13 cellular contexts compared by ENCODE assay signal in genomic region chr22:37910863-37911262, GRCh38. TPM values are rescaled to one million over a fixed set of nuclear protein-coding genes. Genes with fewer than 3 reads are reported as not detected.
A peak's percentile ranks its signal among the peaks of the same experiment; 100 is the strongest.
DNase-seq lines count a peak whose midpoint lies in the region; ATAC-seq and TF ChIP-seq lines count a peak whose summit lies in the region.
"Had no signal": no experiment of that assay in that cellular context is flagged by ENCODE, and none has a peak within 500 bp of the region (broad histone marks: within the 10 kb centered on the region; RNA-seq: fewer than 3 reads in every experiment).

No MANE protein-coding gene starts in this region.

- peaks cover 11% of the 10 kb centered on the region for H3F3A ChIP-seq in GM23338 (replicated peaks; ENCODE audit: low read depth)

- H3K36me3 ChIP-seq in GM23338 (ENCODE audit: insufficient read depth) (no peaks in the 10 kb centered on the region), RWPE2 (ENCODE audit: low read depth) (peaks cover 86% of the 10 kb centered on the region), rectal smooth muscle tissue (ENCODE audit: control insufficient read depth, insufficient read depth, low read length) (peaks cover 12% of the 10 kb centered on the region)

- peak overlapping the region; percentile 62 for H3K4me2 ChIP-seq in GM23338

- ATAC-seq in GM23338 (peak; percentile 16), RWPE2 (ENCODE audit: low read depth) (no peak), HG02759 (IDR thresholded peaks at IDR 0.05; ENCODE audit: unreplicated experiment) (no peak)
- no peak for ATAC-seq in natural killer cell treated with Interleukin-12 subunit alpha and Interleukin-12 subunit beta and Interleukin-15 and Interleukin-18, amount 100 ng/mL, for 72 hours
- ATAC-seq: activated T-cell treated with anti-CD3 and anti-CD28 coated beads, Interleukin-2, amount 50 U/mL, for 4 hours had no signal

- no peaks in the 10 kb centered on the region; the same call in 2 of the 3 replicates for H3K9me3 Mint-ChIP-seq in GM23338
- H3K9me3 Mint-ChIP-seq in natural killer cell treated with Interleukin-12 subunit alpha and Interleukin-12 subunit beta and Interleukin-15 and Interleukin-18, amount 100 ng/mL, for 72 hours: no peaks in the 10 kb centered on the region
- H3K9me3 Mint-ChIP-seq: activated T-cell treated with anti-CD3 and anti-CD28 coated beads, Interleukin-2, amount 50 U/mL, for 4 hours had no signal

- H3K27me3 Mint-ChIP-seq in GM23338 (ENCODE audit: insufficient read depth, low read depth, poor library complexity): peaks cover 8% of the 10 kb centered on the region
- no peaks in the 10 kb centered on the region for H3K27me3 Mint-ChIP-seq in natural killer cell treated with Interleukin-12 subunit alpha and Interleukin-12 subunit beta and Interleukin-15 and Interleukin-18, amount 100 ng/mL, for 72 hours

- TF ChIP-seq CTCF in GM23338 (conservative IDR thresholded peaks at IDR 0.05; ENCODE audit: low read depth in 2 of 2): no peak
- no peak for TF ChIP-seq CTCF in RWPE2 (IDR thresholded peaks at IDR 0.05; ENCODE audit: poor library complexity, severe bottlenecking)
- TF ChIP-seq CTCF in GM13976 (IDR thresholded peaks at IDR 0.05; ENCODE audit: borderline replicate concordance, control extremely low read depth, extremely low read depth, insufficient read depth, missing control alignments): no peak
- no peak for TF ChIP-seq CTCF in GM20000 (IDR thresholded peaks at IDR 0.05; ENCODE audit: extremely low read depth, missing control alignments)

- H3K4me1 Mint-ChIP-seq in GM23338: peaks cover 35% of the 10 kb centered on the region
- H3K4me1 Mint-ChIP-seq in natural killer cell treated with Interleukin-12 subunit alpha and Interleukin-12 subunit beta and Interleukin-15 and Interleukin-18, amount 100 ng/mL, for 72 hours (ENCODE audit: low read depth in 2 of 2): peaks cover 15 to 17% of the 10 kb centered on the region in 2 donors

- no peaks in the 10 kb centered on the region; the same call in 1 of the 2 replicates for H3K79me2 ChIP-seq in GM23338 (replicated peaks; ENCODE audit: insufficient read depth)

- no peak overlapping the region for H3K9ac ChIP-seq in rectal smooth muscle tissue (ENCODE audit: low read length)

- peaks cover 16% of the 10 kb centered on the region for H3K4me1 ChIP-seq in GM23338 (ENCODE audit: insufficient read depth)
- no peaks in the 10 kb centered on the region for H3K4me1 ChIP-seq in RWPE2 (ENCODE audit: insufficient read depth, poor library complexity, severe bottlenecking)
- peaks cover 29% of the 10 kb centered on the region for H3K4me1 ChIP-seq in rectal smooth muscle tissue (ENCODE audit: control insufficient read depth, insufficient read depth, low read length)

- H3K9me2 ChIP-seq in GM23338 (ENCODE audit: insufficient read depth): no peaks in the 10 kb centered on the region

- H2AFZ ChIP-seq in GM23338: no peak overlapping the region

- no peaks in the 10 kb centered on the region for H3K9me3 ChIP-seq in RWPE2 (ENCODE audit: severe bottlenecking)
- H3K9me3 ChIP-seq in iPS-18c (ENCODE audit: control insufficient read depth, insufficient read depth, low read length): no peaks in the 10 kb centered on the region
- H3K9me3 ChIP-seq: ascending aorta had no signal

- H3K27ac ChIP-seq in GM23338 (ENCODE audit: low read depth) (peak overlapping the region; percentile 45; the same call in 1 of the 2 replicates), RWPE2 (ENCODE audit: poor library complexity, severe bottlenecking) (peak overlapping the region; percentile 3), rectal smooth muscle tissue (ENCODE audit: low read depth, low read length) (peak overlapping the region; percentile 90)
- H3K27ac ChIP-seq: VCaP had no signal

- H3K27me3 ChIP-seq in GM23338 (ENCODE audit: insufficient read depth) (no peaks in the 10 kb centered on the region), RWPE2 (ENCODE audit: insufficient read depth, poor library complexity, severe bottlenecking) (no peaks in the 10 kb centered on the region), rectal smooth muscle tissue (ENCODE audit: control insufficient read depth, insufficient read depth, low read length) (no peaks in the 10 kb centered on the region)
- H3K27me3 ChIP-seq: ascending aorta had no signal

- H3K27ac Mint-ChIP-seq in GM23338: peak overlapping the region; percentile 45; the same call in 1 of the 2 replicates
- H3K27ac Mint-ChIP-seq in natural killer cell treated with Interleukin-12 subunit alpha and Interleukin-12 subunit beta and Interleukin-15 and Interleukin-18, amount 100 ng/mL, for 72 hours: no peak overlapping the region

- no peak overlapping the region for H3K4me3 ChIP-seq in GM23338
- H3K4me3 ChIP-seq in RWPE2 (ENCODE audit: severe bottlenecking): no peak overlapping the region
- peak overlapping the region; percentile 24 for H3K4me3 ChIP-seq in iPS-18c (ENCODE audit: insufficient read depth, low read depth, low read length)
- H3K4me3 ChIP-seq in rectal smooth muscle tissue (ENCODE audit: low read length): no peak overlapping the region
- H3K4me3 ChIP-seq: ascending aorta had no signal

- peaks cover 11% of the 10 kb centered on the region for H3K36me3 Mint-ChIP-seq in GM23338 (ENCODE audit: low read depth)
- H3K36me3 Mint-ChIP-seq in natural killer cell treated with Interleukin-12 subunit alpha and Interleukin-12 subunit beta and Interleukin-15 and Interleukin-18, amount 100 ng/mL, for 72 hours: no peaks in the 10 kb centered on the region

- H3K4me3 Mint-ChIP-seq in GM23338: no peak overlapping the region
- no peak overlapping the region for H3K4me3 Mint-ChIP-seq in natural killer cell treated with Interleukin-12 subunit alpha and Interleukin-12 subunit beta and Interleukin-15 and Interleukin-18, amount 100 ng/mL, for 72 hours
- H3K4me3 Mint-ChIP-seq: activated T-cell treated with anti-CD3 and anti-CD28 coated beads, Interleukin-2, amount 50 U/mL, for 4 hours had no signal

- in situ Hi-C loops in GM13976 (cut with MboI; ENCODE audit: low sequenced_read_pairs, unreplicated experiment): no loop called here

- DNase-seq in GM23338 (ENCODE audit: low spot score): no peak
- DNase-seq in RWPE2 (ENCODE audit: low spot score): no peak
- DNase-seq in natural killer cell treated with Interleukin-12 subunit alpha and Interleukin-12 subunit beta and Interleukin-15 and Interleukin-18, amount 100 ng/mL, for 72 hours (ENCODE audit: low spot score): no peak
- no peak for DNase-seq in GM13976 (ENCODE audit: low spot score)
- no peak for DNase-seq in GM20000 (ENCODE audit: low spot score)
- DNase-seq: activated T-cell treated with anti-CD3 and anti-CD28 coated beads, Interleukin-2, amount 50 U/mL, for 4 hours; GF-D8; SHP77 treated with DMSO at 0.1 percent for 48 hours had no signal

- no peaks in the 10 kb centered on the region; the same call in 1 of the 2 replicates for H4K20me1 ChIP-seq in GM23338 (replicated peaks; ENCODE audit: insufficient read depth)

TF ChIP-seq in GM23338, 12 proteins besides CTCF, POLR2A, EP300 and RAD21:
- TF ChIP-seq JUNB (IDR thresholded peaks at IDR 0.05; ENCODE audit: unreplicated experiment) (no peak), EZH2phosphoT487 (IDR thresholded peaks at IDR 0.05; ENCODE audit: unreplicated experiment) (no peak), POLR2AphosphoS5 (IDR thresholded peaks at IDR 0.05; ENCODE audit: low read depth) (no peak), EZH2 (IDR thresholded peaks at IDR 0.05; ENCODE audit: low read depth, unreplicated experiment) (no peak), NANOG (IDR thresholded peaks at IDR 0.05; ENCODE audit: borderline replicate concordance) (no peak)

RNA-seq across cellular contexts. Expression of gene MICALL1, which starts 4.8 kb away (rescaled TPM):
- 33.1 and 34.8 TPM in 2 replicates for total RNA-seq in GM23338 (2014; rRNA removed; shearing (Covaris generic))
- 4.8 and 5.9 TPM in 2 replicates for polyA plus RNA-seq in GM23338 (2016; fragmentation: Nextera tagmentation; extraction: Ambion mirVana)
- 10 to 100 TPM; 21.3 to 24.5 TPM for total RNA-seq in natural killer cell treated with Interleukin-12 subunit alpha and Interleukin-12 subunit beta and Interleukin-15 and Interleukin-18, amount 100 ng/mL, for 72 hours

RNA-seq across cellular contexts. Expression of gene C22orf23, which starts 42.5 kb away (rescaled TPM):
- total RNA-seq in GM23338 (2014; rRNA removed; shearing (Covaris generic)): 0.38 TPM in 1 of 2 replicates, not detected in the other
- polyA plus RNA-seq in GM23338 (2016; fragmentation: Nextera tagmentation; extraction: Ambion mirVana): 0.64 TPM in 1 of 2 replicates, not detected in the other
- under 1 TPM in 1 of 2 donors, not detected in 1; 0.33 TPM for total RNA-seq in natural killer cell treated with Interleukin-12 subunit alpha and Interleukin-12 subunit beta and Interleukin-15 and Interleukin-18, amount 100 ng/mL, for 72 hours
- total RNA-seq: ascending aorta had no signal

RNA-seq across cellular contexts. Expression of gene POLR2F, which starts 42.6 kb away (rescaled TPM):
- 64.6 and 144 TPM in 2 replicates for total RNA-seq in GM23338 (2014; rRNA removed; shearing (Covaris generic))
- polyA plus RNA-seq in GM23338 (2016; fragmentation: Nextera tagmentation; extraction: Ambion mirVana): 429 and 450 TPM in 2 replicates
- total RNA-seq in natural killer cell treated with Interleukin-12 subunit alpha and Interleukin-12 subunit beta and Interleukin-15 and Interleukin-18, amount 100 ng/mL, for 72 hours: 10 to 100 TPM; 65.2 to 96.3 TPM

Comparison
In these comparisons a context has a peak if more than half of its experiments do, and no peak if none do; other contexts are left out.
1. H3K27ac ChIP-seq: peak in every context shown above with its lines; median percentile 90 in rectal smooth muscle tissue; 45 in GM23338; 3 in RWPE2.